ENCODE assay signal across 8 cellular contexts in the genomic region with DNA sequence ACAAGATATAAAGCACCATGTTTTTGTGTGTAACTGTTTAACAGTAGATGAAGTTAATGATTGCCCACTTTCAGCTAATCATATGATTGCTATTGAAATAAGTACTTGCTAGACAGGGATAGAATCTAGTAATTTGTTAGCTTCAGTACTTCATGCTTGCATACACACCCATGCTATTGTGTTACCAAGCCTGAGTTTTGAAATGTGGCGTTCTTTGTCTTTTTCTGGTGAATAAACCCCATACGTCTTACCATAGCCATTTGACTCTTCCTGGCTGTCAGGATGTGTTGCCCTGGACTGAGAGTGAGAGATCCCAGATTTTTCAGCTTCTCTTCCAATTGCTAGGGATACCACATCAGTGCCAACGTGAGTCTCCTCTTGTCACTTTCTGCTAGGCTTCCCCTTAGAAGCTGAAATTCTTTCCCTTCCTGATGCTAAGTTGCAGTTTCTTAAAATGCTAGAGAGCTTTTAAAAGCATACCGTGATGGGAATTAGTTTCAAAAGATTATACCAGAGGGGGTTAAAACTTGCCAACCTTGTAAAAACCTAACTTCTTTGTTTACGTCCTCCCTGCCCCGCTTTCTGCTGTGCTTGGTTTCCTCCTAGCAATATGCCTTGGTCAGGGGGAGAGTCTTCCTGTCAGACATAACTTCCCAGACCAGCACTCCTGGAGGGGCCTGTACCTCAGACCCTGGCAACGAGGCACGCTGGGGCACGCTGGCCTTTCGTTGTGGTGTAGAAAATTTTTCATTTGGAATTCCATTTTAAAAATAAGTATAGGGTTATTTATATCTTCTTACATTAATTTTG.
A peak's percentile ranks its signal among the peaks of the same experiment; 100 is the strongest.
DNase-seq lines count a peak whose midpoint lies in the region; ATAC-seq lines count a peak whose summit lies in the region.

No MANE protein-coding gene starts in this region.

- no peak for DNase-seq in Karpas-422
- peak; percentile 55 for DNase-seq in ecto neural progenitor cell (ENCODE audit: low spot score)
- DNase-seq in naive B cell: no peak
- DNase-seq in aorta: no peak
- DNase-seq in EL: no peak
- no peak for DNase-seq in HK-2 (ENCODE audit: unreplicated experiment)

- H3K27me3 ChIP-seq in BLaER1 (no peaks in the 10 kb centered on the region), Karpas-422 (ENCODE audit: low read length) (no peaks in the 10 kb centered on the region), aorta (ENCODE audit: control insufficient read depth in 1 of 2, insufficient read depth in 2 of 2, low read length in 1 of 2) (no peaks in the 10 kb centered on the region)

- intact Hi-C loops in aorta (cut with DNase I): loop anchor here (5.0 kb wide), 2 partner anchors 43 to 48 kb away; no protein-coding TSS in a partner anchor

- H3K9me3 ChIP-seq in BLaER1 (no peaks in the 10 kb centered on the region; the same call in 1 of the 2 replicates), Karpas-422 (ENCODE audit: low read length) (no peaks in the 10 kb centered on the region), aorta (ENCODE audit: control insufficient read depth, low read length) (no peaks in the 10 kb centered on the region)

- H3K4me3 ChIP-seq in BLaER1 (peak overlapping the region; percentile 52), Karpas-422 (ENCODE audit: low read length) (peak overlapping the region; percentile 24), aorta (ENCODE audit: low read length in 2 of 2) (no peak overlapping the region)

- H3K27me3 Mint-ChIP-seq in naive B cell: no peaks in the 10 kb centered on the region

- peaks cover 12% of the 10 kb centered on the region for H3K36me3 ChIP-seq in BLaER1
- no peaks in the 10 kb centered on the region for H3K36me3 ChIP-seq in Karpas-422 (ENCODE audit: insufficient read depth, low read length)
- H3K36me3 ChIP-seq in aorta (ENCODE audit: control insufficient read depth in 1 of 2, insufficient read depth in 2 of 2, low read length in 1 of 2): no peaks in the 10 kb centered on the region

- H3K27ac Mint-ChIP-seq in naive B cell: peak overlapping the region; percentile 80 to 98 (median 90)

- H3K27ac ChIP-seq in BLaER1: peak overlapping the region; percentile 87
- peak overlapping the region; percentile 63 for H3K27ac ChIP-seq in Karpas-422 (ENCODE audit: low read length)
- H3K27ac ChIP-seq in aorta (ENCODE audit: low read depth in 1 of 2, low read length in 2 of 2): peak overlapping the region in 1 of 2 donors; percentile 15

- H4K20me1 ChIP-seq in BLaER1: peaks cover 94% of the 10 kb centered on the region
- peaks cover 46% of the 10 kb centered on the region; the same call in 1 of the 2 replicates for H4K20me1 ChIP-seq in Karpas-422 (ENCODE audit: insufficient read depth, low read depth, low read length)

- ATAC-seq in naive B cell (ENCODE audit: low read depth in 2 of 2) (peak; percentile 43 to 51), aorta (ENCODE audit: low FRiP score) (no peak), HG03432 (IDR thresholded peaks at IDR 0.05; ENCODE audit: unreplicated experiment) (no peak)

- peaks cover 100% of the 10 kb centered on the region for H3K79me2 ChIP-seq in Karpas-422 (ENCODE audit: low read length)

- H3K36me3 Mint-ChIP-seq in naive B cell: peaks cover 8 to 12% of the 10 kb centered on the region in 2 donors

- H3K9me2 ChIP-seq in Karpas-422 (replicated peaks; ENCODE audit: insufficient read depth, low read length): no peaks in the 10 kb centered on the region

- H3K9me3 Mint-ChIP-seq in naive B cell: peaks cover 0 to 5% (median 0%) of the 10 kb centered on the region in 7 donors

- peaks cover 81% of the 10 kb centered on the region for H3K4me1 ChIP-seq in BLaER1
- peaks cover 66% of the 10 kb centered on the region for H3K4me1 ChIP-seq in Karpas-422 (ENCODE audit: low read length)
- peaks cover 0 to 3% of the 10 kb centered on the region in 2 donors for H3K4me1 ChIP-seq in aorta (ENCODE audit: control insufficient read depth in 1 of 2, insufficient read depth in 2 of 2, low read length in 2 of 2)

- H3K9ac ChIP-seq in BLaER1: peak overlapping the region; percentile 72
- peak overlapping the region; percentile 35 for H3K9ac ChIP-seq in Karpas-422 (ENCODE audit: low read length)

- H3K4me2 ChIP-seq in BLaER1 (peak overlapping the region; percentile 92), Karpas-422 (ENCODE audit: low read depth, low read length, poor library complexity, severe bottlenecking) (peak overlapping the region; percentile 72)

- H2AFZ ChIP-seq in Karpas-422 (ENCODE audit: low read length): no peak overlapping the region

- H3K4me3 Mint-ChIP-seq in naive B cell: peak overlapping the region; percentile 11 to 89 (median 67)

- 15 to 16% methylated on average over 10 of the region's 10 CpGs for WGBS in aorta, 2 donors

- peaks cover 70 to 96% (median 90%) of the 10 kb centered on the region in 3 donors for H3K4me1 Mint-ChIP-seq in naive B cell

Comparison
In these comparisons a context has a peak if more than half of its experiments do, and no peak if none do; other contexts are left out.
1. H3K4me3 ChIP-seq: peak in BLaER1 (single experiment) and Karpas-422 (single experiment); none in aorta (0 of 2).
2. ATAC-seq: peak in naive B cell (2 of 2); none in aorta (single experiment) and HG03432 (single experiment).